ENCODE assay signal across 18 cellular contexts in the genomic region with DNA sequence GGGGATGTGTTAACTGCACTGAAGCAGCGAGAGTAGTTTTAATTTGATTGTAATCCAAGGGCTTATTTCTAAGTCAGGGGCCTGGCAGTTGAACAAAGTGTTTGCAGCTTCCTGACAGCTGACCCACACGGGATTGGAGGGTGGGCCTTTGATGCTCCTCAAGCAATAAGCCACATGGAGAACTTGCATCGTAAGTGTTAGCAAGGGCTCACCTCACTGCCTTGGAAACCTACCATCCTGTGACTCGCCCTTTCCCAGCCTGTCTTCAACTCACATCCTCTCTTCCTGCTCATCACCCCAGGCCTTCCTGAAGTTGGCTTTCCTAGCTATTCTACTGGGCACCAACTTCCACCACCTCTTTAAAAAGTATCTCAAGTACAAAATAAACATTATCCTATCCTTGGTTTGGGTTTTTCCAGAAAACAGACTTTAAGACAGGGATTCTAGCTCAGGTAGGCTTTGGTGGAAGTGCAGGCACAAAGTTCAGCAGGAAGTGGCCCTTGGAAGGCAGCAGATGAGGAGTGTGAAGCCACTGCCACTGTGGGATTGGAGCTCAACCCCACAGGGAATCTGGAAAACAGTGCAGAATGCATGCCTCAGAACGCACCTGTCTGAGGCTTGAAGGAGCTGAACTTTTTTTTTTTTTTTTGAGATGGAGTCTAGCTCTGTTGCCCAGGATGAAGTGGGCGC. TPM values are rescaled to one million over a fixed set of nuclear protein-coding genes. Genes with fewer than 3 reads are reported as not detected.
DNase-seq lines count a peak whose midpoint lies in the region; ATAC-seq and TF ChIP-seq lines count a peak whose summit lies in the region.
"Had no signal": no experiment of that assay in that cellular context is flagged by ENCODE, and none has a peak within 500 bp of the region (broad histone marks: within the 10 kb centered on the region; RNA-seq: fewer than 3 reads in every experiment).

No MANE protein-coding gene starts in this region.

- H3K27ac Mint-ChIP-seq in activated CD4-positive, alpha-beta T cell treated with anti-CD3 and anti-CD28 coated beads for 36 hours: peak overlapping the region; percentile 4
- H3K27ac Mint-ChIP-seq in GM23338 (no peak overlapping the region), memory B cell (peak overlapping the region; percentile 31)
- H3K27ac Mint-ChIP-seq in activated CD8-positive, alpha-beta T cell treated with anti-CD3 and anti-CD28 coated beads for 36 hours: peak overlapping the region; percentile 60
- H3K27ac Mint-ChIP-seq: activated T-cell treated with anti-CD3 and anti-CD28 coated beads, Interleukin-2, amount 50 U/mL, for 24 hours had no signal

- no peak overlapping the region for H2AFZ ChIP-seq in GM23338

- no peaks in the 10 kb centered on the region for H3K4me1 ChIP-seq in GM23338 (ENCODE audit: insufficient read depth)

- H3K36me3 ChIP-seq in GM23338 (ENCODE audit: insufficient read depth): peaks cover 12% of the 10 kb centered on the region; the same call in 1 of the 2 replicates

- H3K79me2 ChIP-seq in GM23338 (replicated peaks; ENCODE audit: insufficient read depth): peaks cover 40% of the 10 kb centered on the region

- H3K4me3 Mint-ChIP-seq in activated CD4-positive, alpha-beta T cell treated with anti-CD3 and anti-CD28 coated beads for 36 hours: no peak overlapping the region
- H3K4me3 Mint-ChIP-seq in GM23338 (no peak overlapping the region), memory B cell (no peak overlapping the region)
- H3K4me3 Mint-ChIP-seq in activated CD8-positive, alpha-beta T cell treated with anti-CD3 and anti-CD28 coated beads for 36 hours: no peak overlapping the region
- H3K4me3 Mint-ChIP-seq: activated T-cell treated with anti-CD3 and anti-CD28 coated beads, Interleukin-2, amount 50 U/mL, for 24 hours; T-cell had no signal

- peaks cover 19% of the 10 kb centered on the region for H3K4me1 Mint-ChIP-seq in activated CD4-positive, alpha-beta T cell treated with anti-CD3 and anti-CD28 coated beads for 36 hours
- peaks cover 3% of the 10 kb centered on the region; the same call in 2 of the 3 replicates for H3K4me1 Mint-ChIP-seq in GM23338
- H3K4me1 Mint-ChIP-seq in activated CD8-positive, alpha-beta T cell treated with anti-CD3 and anti-CD28 coated beads for 36 hours (ENCODE audit: low read depth): peaks cover 33% of the 10 kb centered on the region
- H3K4me1 Mint-ChIP-seq in memory B cell: peaks cover 15% of the 10 kb centered on the region

- no peak overlapping the region for H3K27ac ChIP-seq in GM23338 (ENCODE audit: low read depth)
- H3K27ac ChIP-seq: C4-2B had no signal

- H4K20me1 ChIP-seq in GM23338 (replicated peaks; ENCODE audit: insufficient read depth): peaks cover 10% of the 10 kb centered on the region

- POLR2A ChIA-PET in activated CD4-positive, alpha-beta T cell treated with anti-CD3 and anti-CD28 coated beads for 36 hours (lab: Charles Lee): interaction anchor here (0.6 to 0.7 kb wide), 3 partner anchors 66 to 554 kb away, joined by 3 to 10 read pairs (median 5); no protein-coding TSS in a partner anchor
- POLR2A ChIA-PET in activated CD8-positive, alpha-beta T cell treated with anti-CD3 and anti-CD28 coated beads for 36 hours (lab: Charles Lee): interaction anchor here (0.9 to 1.5 kb wide), 3 partner anchors 8 to 17 kb away, joined by 3 to 6 read pairs (median 5); no protein-coding TSS in a partner anchor

- H3K9me2 ChIP-seq in GM23338 (ENCODE audit: insufficient read depth): 0 out of 2 replicates have a peak, but pooled peaks cover 6% of the 10 kb centered on the region

- peaks cover 35% of the 10 kb centered on the region for H3K36me3 Mint-ChIP-seq in activated CD4-positive, alpha-beta T cell treated with anti-CD3 and anti-CD28 coated beads for 36 hours (ENCODE audit: low read depth)
- H3K36me3 Mint-ChIP-seq in GM23338 (ENCODE audit: low read depth) (peaks cover 38% of the 10 kb centered on the region), memory B cell (peaks cover 25% of the 10 kb centered on the region)
- peaks cover 49% of the 10 kb centered on the region for H3K36me3 Mint-ChIP-seq in activated CD8-positive, alpha-beta T cell treated with anti-CD3 and anti-CD28 coated beads for 36 hours (ENCODE audit: low read depth)

- no peak for TF ChIP-seq CTCF in GM23338 (conservative IDR thresholded peaks at IDR 0.05; ENCODE audit: low read depth in 2 of 2)
- TF ChIP-seq CTCF in activated CD8-positive, alpha-beta T cell treated with anti-CD3 and anti-CD28 coated beads for 36 hours (IDR thresholded peaks at IDR 0.05): no peak

- H3K4me3 ChIP-seq in GM23338: no peak overlapping the region
- H3K4me3 ChIP-seq: spleen had no signal

- peaks cover 3% of the 10 kb centered on the region for H3K9me3 Mint-ChIP-seq in activated CD4-positive, alpha-beta T cell treated with anti-CD3 and anti-CD28 coated beads for 36 hours (ENCODE audit: low read depth)
- H3K9me3 Mint-ChIP-seq in GM23338 (peaks cover 2% of the 10 kb centered on the region; the same call in 1 of the 3 replicates), memory B cell (no peaks in the 10 kb centered on the region)
- no peaks in the 10 kb centered on the region for H3K9me3 Mint-ChIP-seq in activated CD8-positive, alpha-beta T cell treated with anti-CD3 and anti-CD28 coated beads for 36 hours
- H3K9me3 Mint-ChIP-seq: T-cell had no signal

- CTCF ChIA-PET in activated CD4-positive, alpha-beta T cell treated with anti-CD3 and anti-CD28 coated beads for 36 hours (lab: Charles Lee): interaction anchor here (0.5 kb wide), 1 partner anchor 540 kb away, joined by 3 read pairs; no protein-coding TSS in a partner anchor
- CTCF ChIA-PET in activated CD8-positive, alpha-beta T cell treated with anti-CD3 and anti-CD28 coated beads for 36 hours (lab: Charles Lee): interaction anchor here (1.4 kb wide), 1 partner anchor 9 kb away, joined by 4 read pairs; no protein-coding TSS in a partner anchor

- no peaks in the 10 kb centered on the region; the same call in 1 of the 2 replicates for H3F3A ChIP-seq in GM23338 (replicated peaks; ENCODE audit: low read depth)

- ATAC-seq in activated CD4-positive, alpha-beta T cell treated with anti-CD3 and anti-CD28 coated beads for 36 hours: peak; percentile 51
- ATAC-seq in GM23338 (no peak), memory B cell (ENCODE audit: low read depth) (no peak)
- ATAC-seq in activated CD8-positive, alpha-beta T cell treated with anti-CD3 and anti-CD28 coated beads for 36 hours: peak; percentile 32
- ATAC-seq: T-cell had no signal

- no peaks in the 10 kb centered on the region for H3K27me3 Mint-ChIP-seq in activated CD4-positive, alpha-beta T cell treated with anti-CD3 and anti-CD28 coated beads for 36 hours
- H3K27me3 Mint-ChIP-seq in GM23338 (ENCODE audit: insufficient read depth, low read depth, poor library complexity) (peaks cover 3% of the 10 kb centered on the region), memory B cell (no peaks in the 10 kb centered on the region)
- H3K27me3 Mint-ChIP-seq in activated CD8-positive, alpha-beta T cell treated with anti-CD3 and anti-CD28 coated beads for 36 hours: no peaks in the 10 kb centered on the region
- H3K27me3 Mint-ChIP-seq: activated T-cell treated with anti-CD3 and anti-CD28 coated beads, Interleukin-2, amount 50 U/mL, for 24 hours; T-cell had no signal

- no peak for DNase-seq in activated CD4-positive, alpha-beta T cell treated with anti-CD3 and anti-CD28 coated beads for 36 hours
- DNase-seq in activated CD4-positive, alpha-beta T cell treated with anti-CD3 and anti-CD28 coated beads, Interleukin-2, amount 50 U/mL, for 4 hours: no peak
- DNase-seq in GM23338 (ENCODE audit: low spot score) (no peak), memory B cell (ENCODE audit: low spot score in 2 of 2) (no peak), T-helper 2 cell (no peak), NCI-H2227 treated with DMSO at 0.1 percent for 48 hours (lab: John Stamatoyannopoulos, UW) (no peak), NCI-H1105 (lab: John Stamatoyannopoulos, UW) (no peak)
- no peak for DNase-seq in activated CD8-positive, alpha-beta T cell treated with anti-CD3 and anti-CD28 coated beads for 36 hours
- DNase-seq: activated T-cell treated with anti-CD3 and anti-CD28 coated beads, Interleukin-2, amount 50 U/mL, for 24 hours; central memory CD4-positive, alpha-beta T cell; effector CD4-positive, alpha-beta T cell; hypothalamus; NCI-H774; RPMI8226; spleen; stimulated activated naive CD4-positive, alpha-beta T cell treated with Interleukin-2 at 50 U/mL for 16 hours; T-cell had no signal

- intact Hi-C loops in activated CD4-positive, alpha-beta T cell treated with anti-CD3 and anti-CD28 coated beads for 36 hours (cut with DNase I, micrococcal nuclease): no loop called here
- intact Hi-C loops in activated CD8-positive, alpha-beta T cell treated with anti-CD3 and anti-CD28 coated beads for 36 hours (cut with micrococcal nuclease): no loop called here

- no peak overlapping the region for H3K4me2 ChIP-seq in GM23338

- no peaks in the 10 kb centered on the region for H3K27me3 ChIP-seq in GM23338 (ENCODE audit: insufficient read depth)
- H3K27me3 ChIP-seq: spleen had no signal

TF ChIP-seq in GM23338, 12 proteins besides CTCF, POLR2A, EP300 and RAD21:
- 0 out of 2 replicates have a peak, but pooled peaks have one; percentile 15 for TF ChIP-seq POLR2AphosphoS5 (IDR thresholded peaks at IDR 0.05; ENCODE audit: low read depth)
- no peak for TF ChIP-seq NANOG (IDR thresholded peaks at IDR 0.05; ENCODE audit: borderline replicate concordance)

RNA-seq across cellular contexts. Expression of a gene that starts 31.6 kb away (rescaled TPM):
- total RNA-seq in activated CD4-positive, alpha-beta T cell treated with anti-CD3 and anti-CD28 coated beads for 36 hours: 10 to 100 TPM; 28.6 to 31.7 TPM
- 70.4 and 73.1 TPM in 2 replicates for total RNA-seq in GM23338 (2014; rRNA removed; shearing (Covaris generic))
- polyA plus RNA-seq in GM23338 (2016; fragmentation: Nextera tagmentation; extraction: Ambion mirVana): 32.3 and 35.5 TPM in 2 replicates
- total RNA-seq in activated CD8-positive, alpha-beta T cell treated with anti-CD3 and anti-CD28 coated beads for 36 hours: 10 to 100 TPM; 44.3 to 45.5 TPM

Comparison
In these comparisons a context has a peak if more than half of its experiments do, and no peak if none do; other contexts are left out.
1. ATAC-seq: peak in activated CD4-positive, alpha-beta T cell treated with anti-CD3 and anti-CD28 coated beads for 36 hours (single experiment) and activated CD8-positive, alpha-beta T cell treated with anti-CD3 and anti-CD28 coated beads for 36 hours (single experiment); none in GM23338 (single experiment) and memory B cell (single experiment).